8 cellular contexts compared by ENCODE assay signal in the genomic region with DNA sequence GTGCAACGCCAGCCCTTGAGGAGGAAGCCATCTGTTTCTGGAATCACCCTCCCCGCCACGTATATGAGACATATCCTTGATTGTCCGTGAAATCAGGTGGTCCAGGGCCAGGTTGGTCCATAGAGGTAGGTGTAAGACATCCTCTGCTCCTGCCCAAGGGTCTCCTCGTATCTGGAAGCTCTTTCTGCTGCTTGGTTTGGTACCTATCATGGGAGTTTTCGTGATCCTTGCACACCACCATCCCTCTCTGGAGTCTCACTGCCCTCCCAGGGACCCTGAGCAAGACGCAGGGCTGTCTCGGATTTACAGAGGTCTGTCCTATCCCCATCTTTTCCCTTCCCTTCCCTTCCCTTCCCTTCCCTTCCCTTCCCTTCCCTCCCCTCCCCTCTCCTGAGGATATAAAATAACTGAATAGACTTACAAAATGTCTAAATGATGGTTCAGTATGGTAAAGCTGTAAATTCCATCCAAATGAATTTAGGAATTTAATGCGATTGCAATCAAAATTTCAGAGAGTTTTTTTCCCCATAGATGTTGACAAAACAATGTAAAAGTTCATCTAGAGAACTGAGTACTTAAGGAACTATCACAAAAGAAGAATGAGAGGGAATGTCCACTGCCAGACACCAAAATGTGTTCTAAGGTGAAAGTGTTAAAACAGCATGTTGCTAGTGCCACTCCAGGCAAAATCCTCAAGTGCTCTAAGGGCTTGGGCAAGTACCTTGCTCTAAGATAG. TPM values are rescaled to one million over a fixed set of nuclear protein-coding genes. Genes with fewer than 3 reads are reported as not detected.
A peak's percentile ranks its signal among the peaks of the same experiment; 100 is the strongest.
DNase-seq lines count a peak whose midpoint lies in the region; ATAC-seq and TF ChIP-seq lines count a peak whose summit lies in the region.

No MANE protein-coding gene starts in this region.

- H3K9ac ChIP-seq in endodermal cell (ENCODE audit: extremely low read depth, low read length, poor library complexity, severe bottlenecking), result no peak overlapping the region

- H3K36me3 ChIP-seq in DOHH2 (ENCODE audit: control insufficient read depth, low read length), result no peaks in the 10 kb centered on the region
- H3K36me3 ChIP-seq in endodermal cell (ENCODE audit: control insufficient read depth, insufficient read depth, low read length), result no peaks in the 10 kb centered on the region

- H3K27ac ChIP-seq in DOHH2 (ENCODE audit: low read depth, low read length), result no peak overlapping the region
- H3K27ac ChIP-seq in endodermal cell (ENCODE audit: low read depth, low read length), result no peak overlapping the region

- H3F3A ChIP-seq in DOHH2 (ENCODE audit: control insufficient read depth, insufficient read depth), result no peaks in the 10 kb centered on the region

- peak overlapping the region; percentile 87 for H3K4me2 ChIP-seq in DOHH2 (ENCODE audit: low read length)

- peaks cover 27% of the 10 kb centered on the region for H3K27me3 Mint-ChIP-seq in endodermal cell (ENCODE audit: insufficient read depth)
- H3K27me3 Mint-ChIP-seq in osteocyte (ENCODE audit: unreplicated experiment), result peaks cover 24% of the 10 kb centered on the region

- H3K4me3 Mint-ChIP-seq in endodermal cell (peak overlapping the region; percentile 64), osteocyte (ENCODE audit: unreplicated experiment) (peak overlapping the region; percentile 77)

- no peak for TF ChIP-seq POLR2A in GM18505 (IDR thresholded peaks at IDR 0.05; ENCODE audit: borderline replicate concordance, extremely low read depth, insufficient read depth, insufficient read length)

- H3K4me1 Mint-ChIP-seq in endodermal cell (no peaks in the 10 kb centered on the region), osteocyte (ENCODE audit: unreplicated experiment) (peaks cover 8% of the 10 kb centered on the region)

- H3K4me3 ChIP-seq in DOHH2 (ENCODE audit: low read length) (no peak overlapping the region), LNCaP clone FGC (ENCODE audit: low read depth, low read length) (peak overlapping the region; percentile 56), endodermal cell (ENCODE audit: low read length) (peak overlapping the region; percentile 83)

- no peaks in the 10 kb centered on the region for H3K36me3 Mint-ChIP-seq in endodermal cell (ENCODE audit: low read depth)
- no peaks in the 10 kb centered on the region for H3K36me3 Mint-ChIP-seq in osteocyte (ENCODE audit: unreplicated experiment)

- H3K9me3 ChIP-seq in DOHH2 (ENCODE audit: control insufficient read depth, insufficient read depth, low read length), result no peaks in the 10 kb centered on the region
- H3K9me3 ChIP-seq in endodermal cell (ENCODE audit: control insufficient read depth, low read length), result peaks cover 8% of the 10 kb centered on the region

- TF ChIP-seq CTCF in DOHH2 (IDR thresholded peaks at IDR 0.05; ENCODE audit: low read depth, low read length, poor library complexity, severe bottlenecking) (no peak), LNCaP clone FGC (IDR thresholded peaks at IDR 0.05; ENCODE audit: control insufficient read depth, extremely low read depth, insufficient read depth) (no peak), endodermal cell (conservative IDR thresholded peaks at IDR 0.05) (no peak), osteocyte (IDR thresholded peaks at IDR 0.05) (no peak)

- 30% methylated on average over 5 to 8 of the region's 9 CpGs for WGBS in endodermal cell (ENCODE audit: insufficient coverage in 1 of 2, insufficient read length in 1 of 2), 2 experiments

- no peak overlapping the region for H3K27ac Mint-ChIP-seq in endodermal cell
- H3K27ac Mint-ChIP-seq in osteocyte (ENCODE audit: unreplicated experiment), result no peak overlapping the region

- no peak for ATAC-seq in GM18505 (IDR thresholded peaks at IDR 0.05; ENCODE audit: unreplicated experiment)
- ATAC-seq in GM18519 (IDR thresholded peaks at IDR 0.05; ENCODE audit: low FRiP score, unreplicated experiment), result no peak

- no peaks in the 10 kb centered on the region for H3K79me2 ChIP-seq in DOHH2 (ENCODE audit: control insufficient read depth, low read length)

- DNase-seq in LNCaP clone FGC (ENCODE audit: low read depth) (no peak), endodermal cell (no peak), osteocyte (ENCODE audit: extremely low spot score, unreplicated experiment) (no peak), NCI-H2081 (lab: John Stamatoyannopoulos, UW) (no peak), DMS53 treated with DMSO at 0.1 percent for 48 hours (lab: John Stamatoyannopoulos, UW; ENCODE audit: unreplicated experiment) (no peak)

- H3K27me3 ChIP-seq in DOHH2 (ENCODE audit: control insufficient read depth, low read length) (peaks cover 22% of the 10 kb centered on the region), endodermal cell (ENCODE audit: control insufficient read depth, insufficient read depth, low read length, poor library complexity, severe bottlenecking) (peaks cover 6% of the 10 kb centered on the region)

- H4K20me1 ChIP-seq in DOHH2 (ENCODE audit: control insufficient read depth, insufficient read depth, low read depth, low read length), result no peaks in the 10 kb centered on the region

- H3K9me2 ChIP-seq in DOHH2 (replicated peaks; ENCODE audit: control insufficient read depth, low read length), result no peaks in the 10 kb centered on the region

- H3K4me1 ChIP-seq in DOHH2 (ENCODE audit: control insufficient read depth, low read length) (peaks cover 10% of the 10 kb centered on the region), endodermal cell (ENCODE audit: control insufficient read depth, insufficient read depth, low read length) (no peaks in the 10 kb centered on the region)

- H3K9me3 Mint-ChIP-seq in endodermal cell (peaks cover 10% of the 10 kb centered on the region), osteocyte (ENCODE audit: unreplicated experiment) (no peaks in the 10 kb centered on the region)

RNA-seq across cellular contexts. Expression of gene CCDC42, which starts 2.0 kb away (rescaled TPM):
- total RNA-seq in endodermal cell, result not detected
- polyA plus RNA-seq in endodermal cell (2013, experiment 1 of 2), result not detected
- polyA plus RNA-seq in endodermal cell (2013, experiment 2 of 2), result 0.21 TPM
- not detected in 2 replicates for total RNA-seq in osteocyte

RNA-seq across cellular contexts. Expression of gene SPDYE4, which starts 11.7 kb away (rescaled TPM):
- not detected for total RNA-seq in endodermal cell
- polyA plus RNA-seq in endodermal cell (2013, experiment 1 of 2), result not detected
- not detected for polyA plus RNA-seq in endodermal cell (2013, experiment 2 of 2)
- not detected in 2 replicates for total RNA-seq in osteocyte

RNA-seq across cellular contexts. Expression of gene MFSD6L, which starts 52.5 kb away (rescaled TPM):
- total RNA-seq in endodermal cell (1 to 10 TPM; 3.3 to 5.1 TPM), osteocyte (not detected in 2 replicates)
- polyA plus RNA-seq in endodermal cell (2013, experiment 1 of 2), result 0.25 TPM
- 0.25 TPM for polyA plus RNA-seq in endodermal cell (2013, experiment 2 of 2)
